11 cellular contexts compared by ENCODE assay signal in the genomic region with DNA sequence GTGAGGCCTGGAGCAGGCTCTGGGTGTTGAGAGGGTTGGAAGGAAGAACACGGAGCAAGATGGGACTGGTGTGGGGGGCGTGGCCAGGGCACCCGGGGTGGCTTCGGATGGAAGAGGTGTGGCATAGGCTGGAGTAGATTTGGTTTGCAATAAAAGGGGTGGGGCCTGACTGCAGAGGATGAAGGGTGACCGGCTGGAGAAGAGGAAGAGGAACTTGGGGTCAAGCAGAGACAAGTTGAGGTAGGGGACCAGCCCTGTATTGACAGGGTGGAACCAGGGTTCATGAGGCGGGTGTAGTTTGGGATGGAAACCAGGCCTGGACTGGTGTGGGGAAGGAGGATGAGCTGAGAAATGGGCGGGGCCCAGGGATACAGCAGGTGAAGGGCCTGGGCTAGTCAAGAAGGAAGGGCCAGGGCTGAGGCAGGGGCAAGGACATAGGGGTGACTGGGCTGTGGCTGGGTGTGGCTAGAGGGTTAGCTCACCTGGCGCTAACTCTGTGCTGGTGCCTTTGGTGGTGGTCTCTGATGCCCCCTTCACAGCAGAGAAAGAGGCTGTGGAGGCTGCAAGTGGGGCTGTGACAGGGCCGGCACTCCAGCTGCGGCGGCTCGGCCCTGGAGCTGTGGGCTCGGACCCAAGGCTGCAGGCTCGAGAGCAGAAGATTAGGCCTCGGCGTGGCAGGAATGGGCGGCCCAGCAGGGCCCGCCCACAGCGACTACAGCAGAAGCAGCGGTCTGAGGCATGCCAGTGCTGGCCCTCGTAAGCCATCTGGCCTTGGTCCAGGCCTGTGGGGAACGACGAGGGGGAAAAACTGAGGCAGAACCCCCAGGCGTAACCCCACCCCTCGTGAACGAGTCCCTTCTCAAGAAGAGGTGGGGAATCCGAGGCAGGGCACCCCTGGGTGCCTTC. TPM values are rescaled to one million over a fixed set of nuclear protein-coding genes. Genes with fewer than 3 reads are reported as not detected.
A peak's percentile ranks its signal among the peaks of the same experiment; 100 is the strongest.
DNase-seq lines count a peak whose midpoint lies in the region; ATAC-seq and TF ChIP-seq lines count a peak whose summit lies in the region.
"Had no signal": no experiment of that assay in that cellular context is flagged by ENCODE, and none has a peak within 500 bp of the region (broad histone marks: within the 10 kb centered on the region; RNA-seq: fewer than 3 reads in every experiment).

No MANE protein-coding gene starts in this region.

- H3K4me3 Mint-ChIP-seq in dendritic cell treated with granulocyte-macrophage colony-stimulating factor and Interleukin-4, amounts not matched to agents 40 ng/mL and 50 ng/mL, for 4 days, result peak overlapping the region; percentile 47
- no peak overlapping the region for H3K4me3 Mint-ChIP-seq in activated T-helper 2 cell treated with anti-CD3 and anti-CD28 coated beads, Interferon-gamma antibody, Interleukin-2, Interleukin-4, amounts not matched to agents 10 μg/mL and 5 μg/mL and 100 μg/mL, durations not matched to agents 14 hours and 24 hours and 36 hours (ENCODE audit: low read depth)
- no peak overlapping the region for H3K4me3 Mint-ChIP-seq in effector memory CD8-positive, alpha-beta T cell

- no peak for TF ChIP-seq EP300 in ovary (IDR thresholded peaks at IDR 0.05)

- peaks cover 74% of the 10 kb centered on the region for H3K4me1 Mint-ChIP-seq in dendritic cell treated with granulocyte-macrophage colony-stimulating factor and Interleukin-4, amounts not matched to agents 40 ng/mL and 50 ng/mL, for 4 days (ENCODE audit: low read depth)
- peaks cover 13% of the 10 kb centered on the region for H3K4me1 Mint-ChIP-seq in activated T-helper 2 cell treated with anti-CD3 and anti-CD28 coated beads, Interferon-gamma antibody, Interleukin-2, Interleukin-4, amounts not matched to agents 10 μg/mL and 5 μg/mL and 100 μg/mL, durations not matched to agents 14 hours and 24 hours and 36 hours (ENCODE audit: low read depth)
- H3K4me1 Mint-ChIP-seq in effector memory CD8-positive, alpha-beta T cell (ENCODE audit: low read depth in 2 of 2), result peaks cover 13 to 18% of the 10 kb centered on the region in 2 donors

- no peaks in the 10 kb centered on the region for H3K9me3 ChIP-seq in ovary
- H3K9me3 ChIP-seq: body of pancreas had no signal

- 51 to 74% (median 61%) methylated on average over 27 of the region's 27 CpGs for WGBS in ovary, 3 donors

- no peak for ATAC-seq in GM19463 (IDR thresholded peaks at IDR 0.05; ENCODE audit: unreplicated experiment)
- ATAC-seq in effector memory CD8-positive, alpha-beta T cell (replicated peaks), result no peak
- ATAC-seq: body of pancreas had no signal

- intact Hi-C loops in dendritic cell treated with granulocyte-macrophage colony-stimulating factor and Interleukin-4, amounts not matched to agents 40 ng/mL and 50 ng/mL, for 4 days (cut with micrococcal nuclease), result no loop called here
- intact Hi-C loops in ovary (cut with DNase I), result no loop called here
- intact Hi-C loops in activated T-helper 2 cell treated with anti-CD3 and anti-CD28 coated beads, Interferon-gamma antibody, Interleukin-2, Interleukin-4, amounts not matched to agents 10 μg/mL and 5 μg/mL and 100 μg/mL, durations not matched to agents 14 hours and 24 hours and 36 hours (cut with micrococcal nuclease), result no loop called here

- no peak for TF ChIP-seq POLR2A in ovary (IDR thresholded peaks at IDR 0.05)

- H3K4me1 ChIP-seq in ovary (ENCODE audit: insufficient read depth), result no peaks in the 10 kb centered on the region

- TF ChIP-seq CTCF in ovary (IDR thresholded peaks at IDR 0.05), result no peak

- no peaks in the 10 kb centered on the region for H3K9me3 Mint-ChIP-seq in dendritic cell treated with granulocyte-macrophage colony-stimulating factor and Interleukin-4, amounts not matched to agents 40 ng/mL and 50 ng/mL, for 4 days
- no peaks in the 10 kb centered on the region for H3K9me3 Mint-ChIP-seq in activated T-helper 2 cell treated with anti-CD3 and anti-CD28 coated beads, Interferon-gamma antibody, Interleukin-2, Interleukin-4, amounts not matched to agents 10 μg/mL and 5 μg/mL and 100 μg/mL, durations not matched to agents 14 hours and 24 hours and 36 hours
- H3K9me3 Mint-ChIP-seq in effector memory CD8-positive, alpha-beta T cell, result no peaks in the 10 kb centered on the region

- peaks cover 93% of the 10 kb centered on the region for H3K36me3 Mint-ChIP-seq in dendritic cell treated with granulocyte-macrophage colony-stimulating factor and Interleukin-4, amounts not matched to agents 40 ng/mL and 50 ng/mL, for 4 days (ENCODE audit: low read depth)
- peaks cover 63% of the 10 kb centered on the region for H3K36me3 Mint-ChIP-seq in activated T-helper 2 cell treated with anti-CD3 and anti-CD28 coated beads, Interferon-gamma antibody, Interleukin-2, Interleukin-4, amounts not matched to agents 10 μg/mL and 5 μg/mL and 100 μg/mL, durations not matched to agents 14 hours and 24 hours and 36 hours (ENCODE audit: low read depth)
- H3K36me3 Mint-ChIP-seq in effector memory CD8-positive, alpha-beta T cell (ENCODE audit: insufficient read depth), result peaks cover 47% of the 10 kb centered on the region

- H3K27me3 ChIP-seq in ovary, result no peaks in the 10 kb centered on the region
- H3K27me3 ChIP-seq: body of pancreas had no signal

- H3K36me3 ChIP-seq in ovary, result no peaks in the 10 kb centered on the region

- H3K4me3 ChIP-seq in ovary, result no peak overlapping the region
- H3K4me3 ChIP-seq: body of pancreas had no signal

- H3K27me3 Mint-ChIP-seq in dendritic cell treated with granulocyte-macrophage colony-stimulating factor and Interleukin-4, amounts not matched to agents 40 ng/mL and 50 ng/mL, for 4 days, result no peaks in the 10 kb centered on the region
- H3K27me3 Mint-ChIP-seq in activated T-helper 2 cell treated with anti-CD3 and anti-CD28 coated beads, Interferon-gamma antibody, Interleukin-2, Interleukin-4, amounts not matched to agents 10 μg/mL and 5 μg/mL and 100 μg/mL, durations not matched to agents 14 hours and 24 hours and 36 hours (ENCODE audit: low read depth), result no peaks in the 10 kb centered on the region
- H3K27me3 Mint-ChIP-seq in effector memory CD8-positive, alpha-beta T cell, result no peaks in the 10 kb centered on the region
- H3K27me3 Mint-ChIP-seq: naive B cell had no signal

- H3K27ac Mint-ChIP-seq in dendritic cell treated with granulocyte-macrophage colony-stimulating factor and Interleukin-4, amounts not matched to agents 40 ng/mL and 50 ng/mL, for 4 days, result peak overlapping the region; percentile 74
- H3K27ac Mint-ChIP-seq in activated T-helper 2 cell treated with anti-CD3 and anti-CD28 coated beads, Interferon-gamma antibody, Interleukin-2, Interleukin-4, amounts not matched to agents 10 μg/mL and 5 μg/mL and 100 μg/mL, durations not matched to agents 14 hours and 24 hours and 36 hours, result no peak overlapping the region
- no peak overlapping the region for H3K27ac Mint-ChIP-seq in effector memory CD8-positive, alpha-beta T cell

- peak; percentile 79 for DNase-seq in CMK (ENCODE audit: low read depth)
- peak; percentile 81 for DNase-seq in NOMO-1 treated with DMSO at 0.1 percent for 48 hours (lab: John Stamatoyannopoulos, UW; ENCODE audit: unreplicated experiment)
- no peak for DNase-seq in ovary
- DNase-seq in activated T-helper 2 cell treated with anti-CD3 and anti-CD28 coated beads, Interferon-gamma antibody, Interleukin-2, Interleukin-4, amounts not matched to agents 10 μg/mL and 5 μg/mL and 100 μg/mL, durations not matched to agents 14 hours and 24 hours and 36 hours (ENCODE audit: low spot score), result no peak
- DNase-seq in effector memory CD8-positive, alpha-beta T cell, result no peak
- no peak for DNase-seq in NCI-H1436 treated with DMSO at 0.1 percent for 48 hours (lab: John Stamatoyannopoulos, UW)
- DNase-seq: naive B cell, NCI-H187 treated with DMSO at 0.1 percent for 48 hours had no signal

- H3K27ac ChIP-seq in ovary, result peak overlapping the region; percentile 11 to 65

RNA-seq across cellular contexts. Expression of gene PLP2, which starts 5.0 kb away (rescaled TPM):
- total RNA-seq in ovary, result 100 to 1,000 TPM in 5 of 7 donors, 10 to 100 TPM in 2; 16.3 to 116 (median 105) TPM
- 100 to 1,000 TPM in 1 of 2 donors, 10 to 100 TPM in 1; 92.6 to 244 TPM for polyA plus RNA-seq in ovary
- total RNA-seq in activated T-helper 2 cell treated with anti-CD3 and anti-CD28 coated beads, Interferon-gamma antibody, Interleukin-2, Interleukin-4, amounts not matched to agents 10 μg/mL and 5 μg/mL and 100 μg/mL, durations not matched to agents 14 hours and 24 hours and 36 hours, result 112 and 116 TPM in 2 replicates

RNA-seq across cellular contexts. Expression of gene PRICKLE3, which starts 9.5 kb away (rescaled TPM):
- 10 to 100 TPM in 6 of 7 donors, 1 to 10 TPM in 1; 9.1 to 15.1 (median 11.5) TPM for total RNA-seq in ovary
- polyA plus RNA-seq in ovary, result 1 to 10 TPM; 3.5 to 5.5 TPM
- 24.5 and 26.9 TPM in 2 replicates for total RNA-seq in activated T-helper 2 cell treated with anti-CD3 and anti-CD28 coated beads, Interferon-gamma antibody, Interleukin-2, Interleukin-4, amounts not matched to agents 10 μg/mL and 5 μg/mL and 100 μg/mL, durations not matched to agents 14 hours and 24 hours and 36 hours

RNA-seq across cellular contexts. Expression of gene MAGIX, which starts 14.1 kb away (rescaled TPM):
- total RNA-seq in ovary, result 10 to 100 TPM in 1 of 7 donors, 1 to 10 TPM in 6; 1.3 to 22.5 (median 2.0) TPM
- under 1 TPM; 0.32 to 0.82 TPM for polyA plus RNA-seq in ovary
- 1.6 and 2.1 TPM in 2 replicates for total RNA-seq in activated T-helper 2 cell treated with anti-CD3 and anti-CD28 coated beads, Interferon-gamma antibody, Interleukin-2, Interleukin-4, amounts not matched to agents 10 μg/mL and 5 μg/mL and 100 μg/mL, durations not matched to agents 14 hours and 24 hours and 36 hours

RNA-seq across cellular contexts. Expression of gene SYP, which starts 23.3 kb away (rescaled TPM):
- 1 to 10 TPM in 6 of 7 donors, under 1 TPM in 1; 0.69 to 3.3 (median 1.3) TPM for total RNA-seq in ovary
- polyA plus RNA-seq in ovary, result 1 to 10 TPM; 1.9 to 3.1 TPM
- 3.8 and 4.3 TPM in 2 replicates for total RNA-seq in activated T-helper 2 cell treated with anti-CD3 and anti-CD28 coated beads, Interferon-gamma antibody, Interleukin-2, Interleukin-4, amounts not matched to agents 10 μg/mL and 5 μg/mL and 100 μg/mL, durations not matched to agents 14 hours and 24 hours and 36 hours

RNA-seq across cellular contexts. Expression of gene GPKOW, which starts 53.1 kb away (rescaled TPM):
- 10 to 100 TPM; 17.2 to 25.5 (median 20.9) TPM for total RNA-seq in ovary
- polyA plus RNA-seq in ovary, result 10 to 100 TPM; 13.7 to 18.3 TPM
- 25.8 and 26.3 TPM in 2 replicates for total RNA-seq in activated T-helper 2 cell treated with anti-CD3 and anti-CD28 coated beads, Interferon-gamma antibody, Interleukin-2, Interleukin-4, amounts not matched to agents 10 μg/mL and 5 μg/mL and 100 μg/mL, durations not matched to agents 14 hours and 24 hours and 36 hours

Comparison
In these comparisons a context has a peak if more than half of its experiments do, and no peak if none do; other contexts are left out.
1. DNase-seq: peak in CMK (single experiment) and NOMO-1 treated with DMSO at 0.1 percent for 48 hours (single experiment); none in ovary (0 of 5), activated T-helper 2 cell treated with anti-CD3 and anti-CD28 coated beads, Interferon-gamma antibody, Interleukin-2, Interleukin-4, amounts not matched to agents 10 μg/mL and 5 μg/mL and 100 μg/mL, durations not matched to agents 14 hours and 24 hours and 36 hours (single experiment), effector memory CD8-positive, alpha-beta T cell (0 of 3) and NCI-H1436 treated with DMSO at 0.1 percent for 48 hours (single experiment).